20 cellular contexts compared by ENCODE assay signal in genomic region chr1:59276317-59276914, GRCh38.
"Had no signal": no experiment of that assay in that cellular context is flagged by ENCODE, and none has a peak within 500 bp of the region (broad histone marks: within the 10 kb centered on the region; RNA-seq: fewer than 3 reads in every experiment).

No MANE protein-coding gene starts in this region.

- H3K27ac Mint-ChIP-seq: activated naive CD8-positive, alpha-beta T cell; endodermal cell; naive thymus-derived CD4-positive, alpha-beta T cell; stimulated activated naive CD8-positive, alpha-beta T cell treated with anti-CD3 and anti-CD28 coated beads, Interleukin-15, Interleukin-2, amounts not matched to agents 100 ng/mL and 50 ng/mL, for 24 hours; WTC11 had no signal

- H3K4me1 ChIP-seq: adrenal gland had no signal

- H3K4me1 Mint-ChIP-seq: endodermal cell, WTC11 had no signal

- H3K27ac ChIP-seq: adrenal gland, ascending aorta, coronary artery, tibial artery had no signal

- H3K36me3 Mint-ChIP-seq: activated naive CD8-positive, alpha-beta T cell; naive thymus-derived CD4-positive, alpha-beta T cell; WTC11 had no signal

- H3K9me3 ChIP-seq: adrenal gland, ascending aorta, tibial artery had no signal

- DNase-seq: activated T-cell treated with anti-CD3 and anti-CD28 coated beads, Interleukin-2, amount 50 U/mL, for 1 hour; adrenal gland; cerebellar nuclear complex; endodermal cell; foreskin melanocyte; glutamatergic neuron; hypothalamus; mesenchymal stem cell; naive thymus-derived CD4-positive, alpha-beta T cell; retina; stimulated activated CD4-positive, alpha-beta T cell treated with anti-CD3 and anti-CD28 coated beads, Interleukin-4, amount 100 ng/mL, for 24 hours; substantia nigra; T-helper 9 cell; tibial artery had no signal

- H3K9me3 Mint-ChIP-seq: activated T-helper 17 cell treated with anti-CD3 and anti-CD28 coated beads, Interleukin-2, amount 50 U/mL, for 72 hours; endodermal cell; naive thymus-derived CD4-positive, alpha-beta T cell; stimulated activated naive CD8-positive, alpha-beta T cell treated with anti-CD3 and anti-CD28 coated beads, Interleukin-15, Interleukin-2, amounts not matched to agents 100 ng/mL and 50 ng/mL, for 24 hours had no signal

- H3K27me3 Mint-ChIP-seq: activated naive CD8-positive, alpha-beta T cell had no signal

- H3K36me3 ChIP-seq: adrenal gland, ascending aorta, tibial artery had no signal

- H3K4me3 ChIP-seq: adrenal gland, ascending aorta, coronary artery, tibial artery had no signal

- H3K27me3 ChIP-seq: adrenal gland, ascending aorta, tibial artery had no signal

- ATAC-seq: activated T-helper 17 cell treated with anti-CD3 and anti-CD28 coated beads, Interleukin-2, amount 50 U/mL, for 72 hours; naive thymus-derived CD4-positive, alpha-beta T cell; WTC11 had no signal

- H3K4me3 Mint-ChIP-seq: activated naive CD8-positive, alpha-beta T cell; activated T-helper 17 cell treated with anti-CD3 and anti-CD28 coated beads, Interleukin-2, amount 50 U/mL, for 72 hours; endodermal cell; naive thymus-derived CD4-positive, alpha-beta T cell; stimulated activated naive CD8-positive, alpha-beta T cell treated with anti-CD3 and anti-CD28 coated beads, Interleukin-15, Interleukin-2, amounts not matched to agents 100 ng/mL and 50 ng/mL, for 24 hours; WTC11 had no signal
